Comparison of ENCODE assay signal across 11 cellular contexts in genomic region chr12:97306121-97306520, GRCh38.
DNase-seq lines count a peak whose midpoint lies in the region; ATAC-seq and TF ChIP-seq lines count a peak whose summit lies in the region.
"Had no signal": no experiment of that assay in that cellular context is flagged by ENCODE, and none has a peak within 500 bp of the region (broad histone marks: within the 10 kb centered on the region; RNA-seq: fewer than 3 reads in every experiment).

No MANE protein-coding gene starts in this region.

- CTCF ChIA-PET in activated CD4-positive, alpha-beta memory T cell treated with anti-CD3 and anti-CD28 coated beads for 36 hours (lab: Charles Lee), result interaction anchor here (1.7 to 5.6 kb wide), 3 partner anchors 158 to 726 kb away, joined by 5 to 72 read pairs (median 9); no protein-coding TSS in a partner anchor

- H3K36me3 Mint-ChIP-seq in activated CD4-positive, alpha-beta memory T cell treated with anti-CD3 and anti-CD28 coated beads for 36 hours, result no peaks in the 10 kb centered on the region
- H3K36me3 Mint-ChIP-seq: activated naive CD4-positive, alpha-beta T cell treated with anti-CD3 and anti-CD28 coated beads, Interleukin-2, amount 50 U/mL, for 24 hours had no signal

- in situ Hi-C loops in GM13976 (cut with MboI; ENCODE audit: low sequenced_read_pairs, unreplicated experiment), result loop anchor here (25.0 kb wide), 1 partner anchor 319 kb away; no protein-coding TSS in a partner anchor

- intact Hi-C loops in activated CD4-positive, alpha-beta memory T cell treated with anti-CD3 and anti-CD28 coated beads for 36 hours (cut with micrococcal nuclease), result no loop called here

- POLR2A ChIA-PET in activated CD4-positive, alpha-beta memory T cell treated with anti-CD3 and anti-CD28 coated beads for 36 hours (lab: Charles Lee), result no interaction called here

- DNase-seq in GM20000 (ENCODE audit: low spot score) (peak; percentile 25), RPMI8226 (peak; percentile 39), HT-29 (ENCODE audit: low spot score) (no peak), GM13976 (ENCODE audit: low spot score) (no peak)
- no peak for DNase-seq in activated CD4-positive, alpha-beta memory T cell treated with anti-CD3 and anti-CD28 coated beads for 36 hours
- no peak for DNase-seq in activated T-cell treated with anti-CD3 and anti-CD28 coated beads, Interleukin-2, amount 50 U/mL, for 1 hour
- DNase-seq: DMS79 had no signal

- H3K27me3 Mint-ChIP-seq in activated CD4-positive, alpha-beta memory T cell treated with anti-CD3 and anti-CD28 coated beads for 36 hours, result peaks cover 4% of the 10 kb centered on the region

- H3K4me1 Mint-ChIP-seq in activated CD4-positive, alpha-beta memory T cell treated with anti-CD3 and anti-CD28 coated beads for 36 hours (ENCODE audit: low read depth), result no peaks in the 10 kb centered on the region
- H3K4me1 Mint-ChIP-seq: activated naive CD4-positive, alpha-beta T cell treated with anti-CD3 and anti-CD28 coated beads, Interleukin-2, amount 50 U/mL, for 24 hours had no signal

- no peak overlapping the region for H3K27ac Mint-ChIP-seq in activated CD4-positive, alpha-beta memory T cell treated with anti-CD3 and anti-CD28 coated beads for 36 hours
- H3K27ac Mint-ChIP-seq: activated naive CD4-positive, alpha-beta T cell treated with anti-CD3 and anti-CD28 coated beads, Interleukin-2, amount 50 U/mL, for 24 hours; T-helper 1 cell treated with Interleukin-12 subunit alpha and Interleukin-12 subunit beta and Interleukin-4 antibody, amounts not matched to agents 30 μg/mL and 1 μg/mL, for 36 hours had no signal

- H3K9me3 Mint-ChIP-seq in activated CD4-positive, alpha-beta memory T cell treated with anti-CD3 and anti-CD28 coated beads for 36 hours, result no peaks in the 10 kb centered on the region
- H3K9me3 Mint-ChIP-seq: activated naive CD4-positive, alpha-beta T cell treated with anti-CD3 and anti-CD28 coated beads, Interleukin-2, amount 50 U/mL, for 24 hours; T-helper 1 cell treated with Interleukin-12 subunit alpha and Interleukin-12 subunit beta and Interleukin-4 antibody, amounts not matched to agents 30 μg/mL and 1 μg/mL, for 36 hours had no signal

- peak; percentile 98 for ATAC-seq in GM18499 (IDR thresholded peaks at IDR 0.05; ENCODE audit: insufficient read depth, unreplicated experiment)
- ATAC-seq in HG03135 (IDR thresholded peaks at IDR 0.05; ENCODE audit: unreplicated experiment), result peak; percentile 93

- no peak for TF ChIP-seq CTCF in GM20000 (IDR thresholded peaks at IDR 0.05; ENCODE audit: extremely low read depth, missing control alignments)
- TF ChIP-seq CTCF in GM13976 (IDR thresholded peaks at IDR 0.05; ENCODE audit: borderline replicate concordance, control extremely low read depth, extremely low read depth, insufficient read depth, missing control alignments), result no peak

- no peak overlapping the region for H3K4me3 Mint-ChIP-seq in activated CD4-positive, alpha-beta memory T cell treated with anti-CD3 and anti-CD28 coated beads for 36 hours
- H3K4me3 Mint-ChIP-seq: activated naive CD4-positive, alpha-beta T cell treated with anti-CD3 and anti-CD28 coated beads, Interleukin-2, amount 50 U/mL, for 24 hours; T-helper 1 cell treated with Interleukin-12 subunit alpha and Interleukin-12 subunit beta and Interleukin-4 antibody, amounts not matched to agents 30 μg/mL and 1 μg/mL, for 36 hours had no signal

Comparison
In these comparisons a context has a peak if more than half of its experiments do, and no peak if none do; other contexts are left out.
1. DNase-seq: peak in GM20000 (single experiment) and RPMI8226 (single experiment); none in activated CD4-positive, alpha-beta memory T cell treated with anti-CD3 and anti-CD28 coated beads for 36 hours (single experiment), HT-29 (single experiment), GM13976 (single experiment) and activated T-cell treated with anti-CD3 and anti-CD28 coated beads, Interleukin-2, amount 50 U/mL, for 1 hour (single experiment).